In genomic region chr1:31788138-31788824, GRCh38 we compare ENCODE assay signal across 8 cellular contexts. TPM values are rescaled to one million over a fixed set of nuclear protein-coding genes. Genes with fewer than 3 reads are reported as not detected.
DNase-seq lines count a peak whose midpoint lies in the region; ATAC-seq and TF ChIP-seq lines count a peak whose summit lies in the region.

No MANE protein-coding gene starts in this region.

- 2 to 3% methylated on average over 25 to 38 of the region's 39 CpGs for WGBS in lower leg skin, 2 donors

- H3K27ac ChIP-seq in ACC112 (ENCODE audit: low read depth, low read length): peak overlapping the region; percentile 77
- H3K27ac ChIP-seq in dorsolateral prefrontal cortex: peak overlapping the region; percentile 75 to 99 (median 96)

- TF ChIP-seq POLR2A in lower leg skin (IDR thresholded peaks at IDR 0.05): no peak

- peak; percentile 48 for DNase-seq in NCI-H748 (lab: John Stamatoyannopoulos, UW; ENCODE audit: unreplicated experiment)
- DNase-seq in activated CD4-positive, alpha-beta T cell treated with anti-CD3 and anti-CD28 coated beads, Interleukin-2, amount 50 U/mL, for 48 hours: peak; percentile 97
- DNase-seq in dorsolateral prefrontal cortex: peak; percentile 94 to 97 (median 96)
- peak; percentile 89 to 99 for DNase-seq in lower leg skin (ENCODE audit: low spot score in 2 of 2)
- DNase-seq in stimulated activated CD4-positive, alpha-beta T cell treated with anti-CD3 and anti-CD28 coated beads, Interleukin-4, amount 100 ng/mL, for 24 hours: peak; percentile 92

- no peaks in the 10 kb centered on the region for H3K27me3 ChIP-seq in ACC112 (ENCODE audit: insufficient read depth, low read length)
- H3K27me3 ChIP-seq in dorsolateral prefrontal cortex: no peaks in the 10 kb centered on the region

- no peaks in the 10 kb centered on the region for H3K79me2 ChIP-seq in ACC112 (ENCODE audit: control insufficient read depth, insufficient read depth, low read length, unreplicated experiment)

- ATAC-seq in GM18867 (IDR thresholded peaks at IDR 0.05; ENCODE audit: unreplicated experiment): peak; percentile 70
- ATAC-seq in HG03139 (IDR thresholded peaks at IDR 0.05; ENCODE audit: unreplicated experiment): peak; percentile 55

- H3K36me3 ChIP-seq in ACC112 (ENCODE audit: insufficient read depth, low read length): peaks cover 3% of the 10 kb centered on the region; the same call in 1 of the 2 replicates

- peak overlapping the region; percentile 19 for H2AFZ ChIP-seq in ACC112 (ENCODE audit: low read length, unreplicated experiment)

- H3K4me1 ChIP-seq in ACC112 (ENCODE audit: control insufficient read depth, insufficient read depth, low read length, unreplicated experiment): peaks cover 15% of the 10 kb centered on the region

- TF ChIP-seq CTCF in dorsolateral prefrontal cortex (IDR thresholded peaks at IDR 0.05 in 54 of 56, conservative IDR thresholded peaks at IDR 0.05 in 2 of 56; ENCODE audit: low read depth in 1 of 56, partially characterized antibody in 56 of 56) (peak in 2 of 56 donors; percentile 5 to 11), lower leg skin (IDR thresholded peaks at IDR 0.05) (no peak)

- peak overlapping the region; percentile 80 for H3K4me3 ChIP-seq in ACC112 (ENCODE audit: low read depth, low read length)
- H3K4me3 ChIP-seq in dorsolateral prefrontal cortex: peak overlapping the region; percentile 57 to 91 (median 77)
- peak overlapping the region; percentile 40 for H3K4me3 ChIP-seq in lower leg skin (ENCODE audit: low read depth, poor library complexity, severe bottlenecking)

- intact Hi-C loops in dorsolateral prefrontal cortex (cut with DNase I): loop anchor here (1.0 to 5.0 kb wide), 6 partner anchors 24 to 226 kb away; partner anchors contain the start of gene ADGRB2 (in 1 of the 2)
- intact Hi-C loops in lower leg skin (cut with DNase I; ENCODE audit: low total_unique reads): loop anchor here (10.0 kb wide), 2 partner anchors 213 to 277 kb away; partner anchors contain the start of gene TINAGL1

RNA-seq across cellular contexts. Expression of gene ADGRB2, which starts 24.1 kb away (rescaled TPM):
- total RNA-seq in dorsolateral prefrontal cortex (100 to 1,000 TPM; 101 to 272 (median 186) TPM), lower leg skin (1 to 10 TPM; 2.2 to 4.6 (median 3.3) TPM)

RNA-seq across cellular contexts. Expression of gene SPOCD1, which starts 27.5 kb away (rescaled TPM):
- total RNA-seq in dorsolateral prefrontal cortex (1 to 10 TPM in 68 of 120 experiments, under 1 TPM in 48, not detected in 4; 0.14 to 9.4 (median 1.1) TPM), lower leg skin (under 1 TPM in 2 of 4 donors, not detected in 2; 0.13 to 0.51 TPM)

Comparison
In these comparisons a context has a peak if more than half of its experiments do, and no peak if none do; other contexts are left out.
1. Peak in every context shown above with its lines: DNase-seq, ATAC-seq, H3K4me3 ChIP-seq and H3K27ac ChIP-seq.
2. RNA of gene ADGRB2, which starts 24.1 kb away (total RNA-seq): 101 to 272 TPM in dorsolateral prefrontal cortex; 2.2 to 4.6 TPM in lower leg skin; every median in the first group is over 10 times any median in the second.